8 cellular contexts compared by ENCODE assay signal in the genomic region with DNA sequence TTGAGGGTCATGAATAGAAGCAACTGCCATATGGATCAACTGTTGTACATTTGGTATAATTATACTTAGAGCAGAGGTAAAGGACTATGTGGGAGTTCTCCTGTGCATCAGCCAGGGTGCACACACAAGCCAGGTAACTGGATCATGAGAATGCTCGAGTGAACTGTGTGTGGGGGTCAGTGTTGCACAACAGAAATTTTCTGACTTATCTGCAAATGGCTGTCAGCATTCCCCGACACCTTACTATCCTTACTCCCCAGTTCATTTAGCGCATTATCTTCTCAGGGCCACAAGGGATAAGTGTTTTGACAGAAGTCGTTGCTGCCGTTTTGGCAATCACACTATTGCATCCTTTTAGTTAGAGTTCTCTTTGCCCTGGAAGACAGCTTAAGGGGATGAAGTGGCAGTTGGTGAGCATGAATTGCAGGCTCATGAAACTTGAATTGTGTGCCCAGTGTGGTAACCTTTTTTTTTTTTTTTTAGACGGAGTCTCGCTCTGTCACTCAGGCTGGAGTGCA. TPM values are rescaled to one million over a fixed set of nuclear protein-coding genes. Genes with fewer than 3 reads are reported as not detected.
DNase-seq lines count a peak whose midpoint lies in the region; ATAC-seq and TF ChIP-seq lines count a peak whose summit lies in the region.

No MANE protein-coding gene starts in this region.

- H3K27ac Mint-ChIP-seq in CD4-positive, alpha-beta memory T cell: peak overlapping the region; percentile 97 to 99 (median 97)
- peak overlapping the region; percentile 51 to 99 (median 97) for H3K27ac Mint-ChIP-seq in naive thymus-derived CD4-positive, alpha-beta T cell

- peak overlapping the region; percentile 73 for H3K4me2 ChIP-seq in mammary epithelial cell (ENCODE audit: insufficient read depth, low read depth, low read length)

- H3K36me3 Mint-ChIP-seq in CD4-positive, alpha-beta memory T cell: peaks cover 16 to 38% of the 10 kb centered on the region in 2 donors
- H3K36me3 Mint-ChIP-seq in naive thymus-derived CD4-positive, alpha-beta T cell: peaks cover 0 to 28% (median 9%) of the 10 kb centered on the region in 5 donors

- BruUV-seq in mammary epithelial cell (replicated peaks; lab: Mats Ljungman, UMichigan): no TSS peak

- no peaks in the 10 kb centered on the region for H3K9me3 Mint-ChIP-seq in CD4-positive, alpha-beta memory T cell
- H3K9me3 Mint-ChIP-seq in naive thymus-derived CD4-positive, alpha-beta T cell: no peaks in the 10 kb centered on the region

- no peak for TF ChIP-seq CTCF in mammary epithelial cell (conservative IDR thresholded peaks at IDR 0.05 in 1 of 2, IDR thresholded peaks at IDR 0.05 in 1 of 2; ENCODE audit: extremely low read depth in 1 of 2, insufficient read depth in 1 of 2, low read depth in 1 of 2, low read length in 2 of 2)
- no peak for TF ChIP-seq CTCF in GM10266 (IDR thresholded peaks at IDR 0.05; ENCODE audit: control insufficient read depth, insufficient read depth, low read depth, missing control alignments)

- no peak for DNase-seq in CD4-positive, alpha-beta memory T cell
- DNase-seq in MG63 (no peak), mammary epithelial cell (peak; percentile 32), amygdala (lab: John Stamatoyannopoulos, UW) (no peak), GM10266 (ENCODE audit: extremely low spot score) (no peak), NCI-H1436 treated with DMSO at 0.1 percent for 48 hours (lab: John Stamatoyannopoulos, UW) (no peak)
- no peak for DNase-seq in naive thymus-derived CD4-positive, alpha-beta T cell

- in situ Hi-C loops in mammary epithelial cell (cut with MboI; ENCODE audit: low sequenced_read_pairs in 2 of 2): no loop called here

- no peak for ATAC-seq in naive thymus-derived CD4-positive, alpha-beta T cell
- no peak for ATAC-seq in HG02588 (IDR thresholded peaks at IDR 0.05; ENCODE audit: unreplicated experiment)

- peaks cover 55% of the 10 kb centered on the region for H3K4me1 ChIP-seq in CD4-positive, alpha-beta memory T cell (ENCODE audit: insufficient read depth, low read length)
- H3K4me1 ChIP-seq in mammary epithelial cell (ENCODE audit: insufficient read depth, low read length): peaks cover 3% of the 10 kb centered on the region
- peaks cover 21 to 30% of the 10 kb centered on the region in 2 donors for H3K4me1 ChIP-seq in naive thymus-derived CD4-positive, alpha-beta T cell (ENCODE audit: control insufficient read depth in 2 of 2, insufficient read depth in 2 of 2, low read length in 2 of 2)

- peaks cover 12% of the 10 kb centered on the region for H3K36me3 ChIP-seq in CD4-positive, alpha-beta memory T cell (ENCODE audit: insufficient read depth, low read length)
- H3K36me3 ChIP-seq in MG63 (peaks cover 64% of the 10 kb centered on the region), mammary epithelial cell (ENCODE audit: insufficient read depth, low read length) (peaks cover 6% of the 10 kb centered on the region)
- peaks cover 0 to 20% (median 0%) of the 10 kb centered on the region in 3 experiments for H3K36me3 ChIP-seq in naive thymus-derived CD4-positive, alpha-beta T cell (ENCODE audit: control insufficient read depth in 2 of 3, insufficient read depth in 3 of 3, low read length in 3 of 3)

- peak overlapping the region; percentile 99 for H3K9ac ChIP-seq in mammary epithelial cell (ENCODE audit: insufficient read depth, low read length)

- H3K79me2 ChIP-seq in mammary epithelial cell (ENCODE audit: insufficient read depth, low read length): peaks cover 72% of the 10 kb centered on the region

- H4K20me1 ChIP-seq in mammary epithelial cell (ENCODE audit: insufficient read depth, low read length): no peaks in the 10 kb centered on the region

- peaks cover 32 to 72% (median 52%) of the 10 kb centered on the region in 4 donors for H3K4me1 Mint-ChIP-seq in CD4-positive, alpha-beta memory T cell
- H3K4me1 Mint-ChIP-seq in naive thymus-derived CD4-positive, alpha-beta T cell: peaks cover 38 to 63% (median 52%) of the 10 kb centered on the region in 7 donors

- intact Hi-C loops in CD4-positive, alpha-beta memory T cell (cut with micrococcal nuclease): no loop called here
- intact Hi-C loops in mammary epithelial cell (cut with micrococcal nuclease): no loop called here
- intact Hi-C loops in naive thymus-derived CD4-positive, alpha-beta T cell (cut with micrococcal nuclease): no loop called here

- POLR2A ChIA-PET in CD4-positive, alpha-beta memory T cell (lab: Charles Lee; ENCODE audit: partially characterized antibody): interaction anchor here (2.0 to 6.1 kb wide), 4 partner anchors 22 to 105 kb away, joined by 6 to 71 read pairs (median 20); a partner anchor contains a TSS
- POLR2A ChIA-PET in naive thymus-derived CD4-positive, alpha-beta T cell (lab: Charles Lee): interaction anchor here (0.6 to 3.3 kb wide), 8 partner anchors 15 to 122 kb away, joined by 3 to 22 read pairs (median 8); a partner anchor contains a TSS

- H3K27ac ChIP-seq in CD4-positive, alpha-beta memory T cell (ENCODE audit: low read depth, low read length): peak overlapping the region; percentile 95
- peak overlapping the region; percentile 95 for H3K27ac ChIP-seq in mammary epithelial cell (ENCODE audit: insufficient read depth, low read depth, low read length)
- peak overlapping the region; percentile 100 for H3K27ac ChIP-seq in naive thymus-derived CD4-positive, alpha-beta T cell (ENCODE audit: low read depth, low read length)

- CTCF ChIA-PET in CD4-positive, alpha-beta memory T cell (lab: Charles Lee; ENCODE audit: partially characterized antibody): interaction anchor here (0.6 to 2.1 kb wide), 2 partner anchors 14 to 22 kb away, joined by 3 to 7 read pairs; no protein-coding TSS in a partner anchor
- CTCF ChIA-PET in mammary epithelial cell (lab: Charles Lee; ENCODE audit: low non-redundant PET): no interaction called here
- CTCF ChIA-PET in naive thymus-derived CD4-positive, alpha-beta T cell (lab: Charles Lee): no interaction called here

- no peaks in the 10 kb centered on the region for H3K27me3 ChIP-seq in CD4-positive, alpha-beta memory T cell (ENCODE audit: insufficient read depth, low read length)
- H3K27me3 ChIP-seq in MG63 (no peaks in the 10 kb centered on the region), mammary epithelial cell (ENCODE audit: insufficient read depth, low read length) (no peaks in the 10 kb centered on the region)
- H3K27me3 ChIP-seq in naive thymus-derived CD4-positive, alpha-beta T cell (ENCODE audit: control insufficient read depth in 2 of 2, insufficient read depth in 2 of 2, low read length in 2 of 2): no peaks in the 10 kb centered on the region

- no peaks in the 10 kb centered on the region for H3K9me3 ChIP-seq in CD4-positive, alpha-beta memory T cell (ENCODE audit: control insufficient read depth in 1 of 2, low read length in 2 of 2)
- H3K9me3 ChIP-seq in MG63 (no peaks in the 10 kb centered on the region), mammary epithelial cell (replicated peaks; ENCODE audit: insufficient read depth, low read length) (no peaks in the 10 kb centered on the region)
- no peaks in the 10 kb centered on the region for H3K9me3 ChIP-seq in naive thymus-derived CD4-positive, alpha-beta T cell (ENCODE audit: control insufficient read depth in 2 of 3, low read length in 3 of 3)

- H3K27me3 Mint-ChIP-seq in CD4-positive, alpha-beta memory T cell: no peaks in the 10 kb centered on the region
- H3K27me3 Mint-ChIP-seq in naive thymus-derived CD4-positive, alpha-beta T cell: no peaks in the 10 kb centered on the region

- peak overlapping the region; percentile 91 to 100 (median 96) for H3K4me3 Mint-ChIP-seq in CD4-positive, alpha-beta memory T cell
- H3K4me3 Mint-ChIP-seq in naive thymus-derived CD4-positive, alpha-beta T cell: peak overlapping the region; percentile 89 to 97 (median 95)

- dilution Hi-C loops in mammary epithelial cell (cut with HindIII; ENCODE audit: low sequenced_read_pairs): no loop called here

- no peak overlapping the region for H2AFZ ChIP-seq in mammary epithelial cell (ENCODE audit: low read depth, low read length)

- WGBS in mammary epithelial cell (ENCODE audit: low coverage, missing lambda C conversion rate): 60% methylated on average over 3 of the region's 7 CpGs

- peak overlapping the region in 1 of 2 donors; percentile 88 for H3K4me3 ChIP-seq in CD4-positive, alpha-beta memory T cell (ENCODE audit: low read length in 2 of 2)
- H3K4me3 ChIP-seq in MG63 (peak overlapping the region; percentile 99), mammary epithelial cell (replicated peaks in 1 of 3; ENCODE audit: insufficient read depth in 1 of 3, low read depth in 2 of 3, low read length in 3 of 3) (peak overlapping the region; percentile 76 to 98 (median 88))
- H3K4me3 ChIP-seq in naive thymus-derived CD4-positive, alpha-beta T cell (ENCODE audit: low read length): peak overlapping the region; percentile 72

RNA-seq across cellular contexts. Expression of a gene that starts 1.7 kb away (rescaled TPM):
- 100 to 1,000 TPM; 377 to 417 TPM for total RNA-seq in CD4-positive, alpha-beta memory T cell
- 100 to 1,000 TPM; 259 to 394 TPM for polyA plus RNA-seq in CD4-positive, alpha-beta memory T cell
- total RNA-seq in MG63 (2014; rRNA removed; shearing (Covaris generic); ENCODE audit: low replicate concordance): 1,325 and 1,676 TPM in 2 replicates
- 100 to 1,000 TPM; 427 to 645 TPM for total RNA-seq in mammary epithelial cell
- 208 TPM for polyA plus RNA-seq in mammary epithelial cell
- polyA minus RNA-seq in mammary epithelial cell: 1,512 TPM
- 100 to 1,000 TPM; 184 to 499 (median 337) TPM for total RNA-seq in naive thymus-derived CD4-positive, alpha-beta T cell
- polyA plus RNA-seq in naive thymus-derived CD4-positive, alpha-beta T cell: 100 to 1,000 TPM; 175 to 188 TPM

RNA-seq across cellular contexts. Expression of a gene that starts 19.6 kb away (rescaled TPM):
- total RNA-seq in CD4-positive, alpha-beta memory T cell: under 1 TPM; 0.58 to 0.76 TPM
- polyA plus RNA-seq in CD4-positive, alpha-beta memory T cell: under 1 TPM; 0.36 to 0.56 TPM
- total RNA-seq in MG63 (2014; rRNA removed; shearing (Covaris generic); ENCODE audit: low replicate concordance): not detected in 2 replicates
- total RNA-seq in mammary epithelial cell: under 1 TPM in 1 of 2 donors, not detected in 1; 0.33 TPM
- not detected for polyA plus RNA-seq in mammary epithelial cell
- not detected for polyA minus RNA-seq in mammary epithelial cell
- under 1 TPM in 3 of 5 experiments, not detected in 2; 0.29 to 0.84 (median 0.62) TPM for total RNA-seq in naive thymus-derived CD4-positive, alpha-beta T cell
- polyA plus RNA-seq in naive thymus-derived CD4-positive, alpha-beta T cell: 1 to 10 TPM in 1 of 2 donors, not detected in 1; 1.4 TPM

RNA-seq across cellular contexts. Expression of a gene that starts 32.2 kb away (rescaled TPM):
- total RNA-seq in CD4-positive, alpha-beta memory T cell: 10 to 100 TPM; 52.4 to 56.5 TPM
- 10 to 100 TPM in 1 of 2 donors, 1 to 10 TPM in 1; 1.5 to 10.9 TPM for polyA plus RNA-seq in CD4-positive, alpha-beta memory T cell
- total RNA-seq in MG63 (2014; rRNA removed; shearing (Covaris generic); ENCODE audit: low replicate concordance): 10.6 and 21.3 TPM in 2 replicates
- total RNA-seq in mammary epithelial cell: 10 to 100 TPM; 10.5 to 17.7 TPM
- polyA plus RNA-seq in mammary epithelial cell: 5.8 TPM
- 32.4 TPM for polyA minus RNA-seq in mammary epithelial cell
- 10 to 100 TPM; 26.4 to 51.2 (median 35.5) TPM for total RNA-seq in naive thymus-derived CD4-positive, alpha-beta T cell
- 10 to 100 TPM in 1 of 2 donors, 1 to 10 TPM in 1; 3.5 to 12.3 TPM for polyA plus RNA-seq in naive thymus-derived CD4-positive, alpha-beta T cell
